9 cellular contexts compared by ENCODE assay signal in the genomic region with DNA sequence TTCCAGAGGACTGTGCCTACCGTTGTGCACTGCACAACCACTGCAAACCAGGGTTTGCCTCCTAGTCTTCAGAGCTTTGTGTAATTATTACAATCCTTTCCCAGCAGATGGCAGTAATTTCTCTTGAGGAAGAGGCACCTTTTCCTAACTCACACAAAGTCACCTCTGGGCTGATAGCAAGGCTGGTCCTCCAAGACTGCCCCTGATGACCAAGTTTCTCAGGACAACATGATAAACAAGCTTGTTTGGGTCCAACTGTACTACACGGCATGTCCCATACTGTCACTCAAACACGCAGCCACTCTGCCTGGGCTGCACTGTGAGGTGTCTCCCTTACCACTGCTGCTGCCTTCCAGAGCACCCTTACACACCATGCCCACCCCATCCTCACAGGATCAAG. TPM values are rescaled to one million over a fixed set of nuclear protein-coding genes. Genes with fewer than 3 reads are reported as not detected.
DNase-seq lines count a peak whose midpoint lies in the region; ATAC-seq and TF ChIP-seq lines count a peak whose summit lies in the region.
"Had no signal": no experiment of that assay in that cellular context is flagged by ENCODE, and none has a peak within 500 bp of the region (broad histone marks: within the 10 kb centered on the region; RNA-seq: fewer than 3 reads in every experiment).

No MANE protein-coding gene starts in this region.

- H2AFZ ChIP-seq in hepatocyte, result no peak overlapping the region

- no peak for TF ChIP-seq CTCF in HEK293 (tag by site-specific recombination; IDR thresholded peaks at IDR 0.05)
- peak; percentile 61 for TF ChIP-seq CTCF in activated CD8-positive, alpha-beta T cell treated with anti-CD3 and anti-CD28 coated beads for 36 hours (IDR thresholded peaks at IDR 0.05)
- peak; percentile 63 for TF ChIP-seq CTCF in hepatocyte (IDR thresholded peaks at IDR 0.05; ENCODE audit: poor library complexity)
- TF ChIP-seq CTCF in testis (IDR thresholded peaks at IDR 0.05), result peak in 2 of 3 experiments; percentile 23 to 44

- no peak overlapping the region for H3K4me3 Mint-ChIP-seq in activated CD8-positive, alpha-beta T cell treated with anti-CD3 and anti-CD28 coated beads for 36 hours
- H3K4me3 Mint-ChIP-seq: CD4-positive, CD25-positive, alpha-beta regulatory T cell had no signal

- H4K20me1 ChIP-seq in hepatocyte (ENCODE audit: insufficient read depth, poor library complexity, severe bottlenecking), result no peaks in the 10 kb centered on the region

- 38% methylated on average over 3 of the region's 3 CpGs for WGBS in hepatocyte (ENCODE audit: low lambda C conversion rate, missing lambda C conversion rate)
- WGBS in testis, 2 donors, result 41 to 44% methylated on average over 3 of the region's 3 CpGs

- no peaks in the 10 kb centered on the region for H3K79me2 ChIP-seq in hepatocyte

- peak; percentile 38 to 76 for DNase-seq in NCI-H524 (lab: John Stamatoyannopoulos, UW)
- no peak for DNase-seq in NCI-H524 treated with DMSO at 0.1 percent for 48 hours (lab: John Stamatoyannopoulos, UW)
- peak; percentile 39 for DNase-seq in NCI-H2081 treated with DMSO at 0.1 percent for 48 hours (lab: John Stamatoyannopoulos, UW)
- no peak for DNase-seq in activated CD8-positive, alpha-beta T cell treated with anti-CD3 and anti-CD28 coated beads for 36 hours
- peak; percentile 77 for DNase-seq in hepatocyte (ENCODE audit: low spot score)
- DNase-seq in testis, result no peak
- DNase-seq in effector CD4-positive, alpha-beta T cell, result no peak

- H3K4me3 ChIP-seq in HEK293 (ENCODE audit: low read depth, low read length) (no peak overlapping the region), hepatocyte (no peak overlapping the region), testis (no peak overlapping the region)

- peaks cover 5% of the 10 kb centered on the region for H3K4me1 Mint-ChIP-seq in activated CD8-positive, alpha-beta T cell treated with anti-CD3 and anti-CD28 coated beads for 36 hours (ENCODE audit: low read depth)

- H3K27me3 ChIP-seq in hepatocyte (no peaks in the 10 kb centered on the region), testis (no peaks in the 10 kb centered on the region)

- ATAC-seq in activated CD8-positive, alpha-beta T cell treated with anti-CD3 and anti-CD28 coated beads for 36 hours, result peak; percentile 53

- H3K36me3 ChIP-seq in HEK293 (ENCODE audit: control insufficient read depth in 2 of 2, insufficient read depth in 1 of 2, low read length in 2 of 2) (peaks cover 0 to 39% of the 10 kb centered on the region in 2 experiments; a peak in 2 of 3 replicates), hepatocyte (replicated peaks; ENCODE audit: insufficient read depth, low read depth) (no peaks in the 10 kb centered on the region), testis (ENCODE audit: low read depth, missing control alignments) (no peaks in the 10 kb centered on the region)

- H3K36me3 Mint-ChIP-seq in activated CD8-positive, alpha-beta T cell treated with anti-CD3 and anti-CD28 coated beads for 36 hours (ENCODE audit: low read depth), result no peaks in the 10 kb centered on the region
- H3K36me3 Mint-ChIP-seq: CD4-positive, CD25-positive, alpha-beta regulatory T cell had no signal

- CTCF ChIA-PET in HEK293 (lab: Yijun Ruan, JAX), result interaction anchor here (0.6 to 6.6 kb wide), 21 partner anchors 8 to 678 kb away, joined by 3 to 66 read pairs (median 4); a partner anchor contains a TSS
- CTCF ChIA-PET in activated CD8-positive, alpha-beta T cell treated with anti-CD3 and anti-CD28 coated beads for 36 hours (lab: Charles Lee), result interaction anchor here (0.7 to 1.6 kb wide), 13 partner anchors 8 to 211 kb away, joined by 3 to 6 read pairs (median 4); a partner anchor contains a TSS

- no peak for TF ChIP-seq POLR2A in testis (IDR thresholded peaks at IDR 0.05)

- H3K27ac ChIP-seq in HEK293 (ENCODE audit: extremely low read depth, low read depth, low read length) (no peak overlapping the region), hepatocyte (no peak overlapping the region), testis (no peak overlapping the region)

- intact Hi-C loops in activated CD8-positive, alpha-beta T cell treated with anti-CD3 and anti-CD28 coated beads for 36 hours (cut with micrococcal nuclease), result loop anchor here (10.0 kb wide), 1 partner anchor 127 kb away; no protein-coding TSS in a partner anchor
- intact Hi-C loops in testis (cut with DNase I; ENCODE audit: low total_unique reads), result loop anchor here (5.0 kb wide), 1 partner anchor 124 kb away; no protein-coding TSS in a partner anchor

- H3K9me3 ChIP-seq in HEK293 (ENCODE audit: control insufficient read depth, insufficient read depth, low read depth, low read length), result no peaks in the 10 kb centered on the region
- no peaks in the 10 kb centered on the region for H3K9me3 ChIP-seq in hepatocyte (ENCODE audit: low read depth)
- H3K9me3 ChIP-seq in testis, result no peaks in the 10 kb centered on the region

- H3K9me3 Mint-ChIP-seq in activated CD8-positive, alpha-beta T cell treated with anti-CD3 and anti-CD28 coated beads for 36 hours, result no peaks in the 10 kb centered on the region
- H3K9me3 Mint-ChIP-seq: CD4-positive, CD25-positive, alpha-beta regulatory T cell had no signal

- POLR2A ChIA-PET in HEK293 (lab: Yijun Ruan, JAX), result no interaction called here
- POLR2A ChIA-PET in activated CD8-positive, alpha-beta T cell treated with anti-CD3 and anti-CD28 coated beads for 36 hours (lab: Charles Lee), result no interaction called here

- no peak overlapping the region for H3K27ac Mint-ChIP-seq in activated CD8-positive, alpha-beta T cell treated with anti-CD3 and anti-CD28 coated beads for 36 hours
- H3K27ac Mint-ChIP-seq: CD4-positive, CD25-positive, alpha-beta regulatory T cell had no signal

- H3K4me2 ChIP-seq in hepatocyte, result no peak overlapping the region

- no peaks in the 10 kb centered on the region for H3K9me2 ChIP-seq in hepatocyte (replicated peaks; ENCODE audit: insufficient read depth)

- H3K27me3 Mint-ChIP-seq in activated CD8-positive, alpha-beta T cell treated with anti-CD3 and anti-CD28 coated beads for 36 hours, result peaks cover 26% of the 10 kb centered on the region

- H3K4me1 ChIP-seq in HEK293 (ENCODE audit: control insufficient read depth, insufficient read depth, low read length) (no peaks in the 10 kb centered on the region), hepatocyte (ENCODE audit: insufficient read depth) (no peaks in the 10 kb centered on the region), testis (no peaks in the 10 kb centered on the region)

TF ChIP-seq in HEK293, 187 proteins besides CTCF, POLR2A, EP300 and RAD21:
- TF ChIP-seq, protein P1, sequence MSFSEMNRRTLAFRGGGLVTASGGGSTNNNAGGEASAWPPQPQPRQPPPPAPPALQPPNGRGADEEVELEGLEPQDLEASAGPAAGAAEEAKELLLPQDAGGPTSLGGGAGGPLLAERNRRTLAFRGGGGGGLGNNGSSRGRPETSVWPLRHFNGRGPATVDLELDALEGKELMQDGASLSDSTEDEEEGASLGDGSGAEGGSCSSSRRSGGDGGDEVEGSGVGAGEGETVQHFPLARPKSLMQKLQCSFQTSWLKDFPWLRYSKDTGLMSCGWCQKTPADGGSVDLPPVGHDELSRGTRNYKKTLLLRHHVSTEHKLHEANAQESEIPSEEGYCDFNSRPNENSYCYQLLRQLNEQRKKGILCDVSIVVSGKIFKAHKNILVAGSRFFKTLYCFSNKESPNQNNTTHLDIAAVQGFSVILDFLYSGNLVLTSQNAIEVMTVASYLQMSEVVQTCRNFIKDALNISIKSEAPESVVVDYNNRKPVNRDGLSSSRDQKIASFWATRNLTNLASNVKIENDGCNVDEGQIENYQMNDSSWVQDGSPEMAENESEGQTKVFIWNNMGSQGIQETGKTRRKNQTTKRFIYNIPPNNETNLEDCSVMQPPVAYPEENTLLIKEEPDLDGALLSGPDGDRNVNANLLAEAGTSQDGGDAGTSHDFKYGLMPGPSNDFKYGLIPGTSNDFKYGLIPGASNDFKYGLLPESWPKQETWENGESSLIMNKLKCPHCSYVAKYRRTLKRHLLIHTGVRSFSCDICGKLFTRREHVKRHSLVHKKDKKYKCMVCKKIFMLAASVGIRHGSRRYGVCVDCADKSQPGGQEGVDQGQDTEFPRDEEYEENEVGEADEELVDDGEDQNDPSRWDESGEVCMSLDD (tag by site-specific recombination; IDR thresholded peaks at IDR 0.05), result no peak
- 0 out of 2 replicates have a peak, but pooled peaks have one; percentile 37 for TF ChIP-seq ZNF660 (tag by site-specific recombination; IDR thresholded peaks at IDR 0.05)
- TF ChIP-seq ZNF654 (tag by site-specific recombination; IDR thresholded peaks at IDR 0.05; ENCODE audit: low read depth), result peak; percentile 61
- TF ChIP-seq, protein P2, sequence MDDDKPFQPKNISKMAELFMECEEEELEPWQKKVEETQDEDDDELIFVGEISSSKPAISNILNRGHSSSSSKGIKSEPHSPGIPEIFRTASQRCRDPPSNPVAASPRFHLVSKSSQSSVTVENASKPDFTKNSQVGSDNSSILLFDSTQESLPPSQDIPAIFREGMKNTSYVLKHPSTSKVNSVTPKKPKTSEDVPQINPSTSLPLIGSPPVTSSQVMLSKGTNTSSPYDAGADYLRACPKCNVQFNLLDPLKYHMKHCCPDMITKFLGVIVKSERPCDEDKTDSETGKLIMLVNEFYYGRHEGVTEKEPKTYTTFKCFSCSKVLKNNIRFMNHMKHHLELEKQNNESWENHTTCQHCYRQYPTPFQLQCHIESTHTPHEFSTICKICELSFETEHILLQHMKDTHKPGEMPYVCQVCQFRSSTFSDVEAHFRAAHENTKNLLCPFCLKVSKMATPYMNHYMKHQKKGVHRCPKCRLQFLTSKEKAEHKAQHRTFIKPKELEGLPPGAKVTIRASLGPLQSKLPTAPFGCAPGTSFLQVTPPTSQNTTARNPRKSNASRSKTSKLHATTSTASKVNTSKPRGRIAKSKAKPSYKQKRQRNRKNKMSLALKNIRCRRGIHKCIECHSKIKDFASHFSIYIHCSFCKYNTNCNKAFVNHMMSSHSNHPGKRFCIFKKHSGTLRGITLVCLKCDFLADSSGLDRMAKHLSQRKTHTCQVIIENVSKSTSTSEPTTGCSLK (tag by site-specific recombination; IDR thresholded peaks at IDR 0.05), result no peak

RNA-seq across cellular contexts. Expression of a gene that starts 39.3 kb away (rescaled TPM):
- 10 to 100 TPM; 14.1 to 15.4 TPM for total RNA-seq in activated CD8-positive, alpha-beta T cell treated with anti-CD3 and anti-CD28 coated beads for 36 hours
- 2.7 and 2.9 TPM in 2 replicates for total RNA-seq in hepatocyte
- 3.1 and 5.8 TPM in 2 replicates for polyA plus RNA-seq in hepatocyte
- 10 to 100 TPM in 1 of 2 donors, 1 to 10 TPM in 1; 6.6 to 11.1 TPM for total RNA-seq in testis
- 10.3 TPM for polyA plus RNA-seq in testis (ENCODE audit: insufficient read depth, low read depth, low replicate concordance)

Comparison
In these comparisons a context has a peak if more than half of its experiments do, and no peak if none do; other contexts are left out.
1. DNase-seq: peak in NCI-H524 (2 of 2), NCI-H2081 treated with DMSO at 0.1 percent for 48 hours (single experiment) and hepatocyte (single experiment); none in NCI-H524 treated with DMSO at 0.1 percent for 48 hours (single experiment), activated CD8-positive, alpha-beta T cell treated with anti-CD3 and anti-CD28 coated beads for 36 hours (single experiment), testis (single experiment) and effector CD4-positive, alpha-beta T cell (single experiment).